31 cellular contexts compared by ENCODE assay signal in genomic region chr2:55357164-55357563, GRCh38.
"Had no signal": no experiment of that assay in that cellular context is flagged by ENCODE, and none has a peak within 500 bp of the region (broad histone marks: within the 10 kb centered on the region; RNA-seq: fewer than 3 reads in every experiment).

No MANE protein-coding gene starts in this region.

- H3K27me3 ChIP-seq: neural progenitor cell, ovary, spleen, thyroid gland, upper lobe of left lung, vagina had no signal

- H3K9me3 ChIP-seq: ovary, psoas muscle, spleen, thoracic aorta, thyroid gland, tibial nerve, upper lobe of left lung, vagina had no signal

- H3K27me3 Mint-ChIP-seq: progenitor cell of endocrine pancreas; stimulated activated memory B cell treated with anti-CD40 and anti-IgM and Interleukin-4, amounts not matched to agents 10 μg/mL and 1 μg/mL and 100 μg/mL, for 72 hours; stimulated activated naive CD8-positive, alpha-beta T cell treated with anti-CD3 and anti-CD28 coated beads, Interleukin-15, amount 100 ng/mL, for 72 hours had no signal

- H3K27ac ChIP-seq: neural progenitor cell, ovary, parathyroid adenoma, psoas muscle, skin epidermis, spleen, thoracic aorta, thyroid gland, tibial nerve, upper lobe of left lung, vagina had no signal

- H3K4me1 Mint-ChIP-seq: naive thymus-derived CD4-positive, alpha-beta T cell; natural killer cell; nephron; neural progenitor cell; stimulated activated naive CD8-positive, alpha-beta T cell treated with anti-CD3 and anti-CD28 coated beads, Interleukin-15, amount 100 ng/mL, for 72 hours had no signal

- FAIRE-seq: urothelium cell line had no signal

- H3K4me2 ChIP-seq: neural progenitor cell, smooth muscle cell had no signal

- H3K27ac Mint-ChIP-seq: naive thymus-derived CD4-positive, alpha-beta T cell; natural killer cell; nephron; neural progenitor cell; progenitor cell of endocrine pancreas; stimulated activated memory B cell treated with anti-CD40 and anti-IgM and Interleukin-4, amounts not matched to agents 10 μg/mL and 1 μg/mL and 100 μg/mL, for 72 hours; stimulated activated naive CD8-positive, alpha-beta T cell treated with anti-CD3 and anti-CD28 coated beads, Interleukin-15, amount 100 ng/mL, for 72 hours had no signal

- H3K4me1 ChIP-seq: neural progenitor cell, parathyroid adenoma, psoas muscle, spleen, thyroid gland, tibial nerve, upper lobe of left lung, vagina had no signal

- H3K36me3 ChIP-seq: ovary, thyroid gland had no signal

- H3K4me3 Mint-ChIP-seq: naive thymus-derived CD4-positive, alpha-beta T cell; natural killer cell; nephron; neural progenitor cell; stimulated activated memory B cell treated with anti-CD40 and anti-IgM and Interleukin-4, amounts not matched to agents 10 μg/mL and 1 μg/mL and 100 μg/mL, for 72 hours; stimulated activated naive CD8-positive, alpha-beta T cell treated with anti-CD3 and anti-CD28 coated beads, Interleukin-15, amount 100 ng/mL, for 72 hours had no signal

- H3K36me3 Mint-ChIP-seq: natural killer cell had no signal

- H2AFZ ChIP-seq: neural progenitor cell, parathyroid adenoma had no signal

- H3K9me3 Mint-ChIP-seq: naive thymus-derived CD4-positive, alpha-beta T cell; natural killer cell; nephron; neural progenitor cell; stimulated activated memory B cell treated with anti-CD40 and anti-IgM and Interleukin-4, amounts not matched to agents 10 μg/mL and 1 μg/mL and 100 μg/mL, for 72 hours; stimulated activated naive CD8-positive, alpha-beta T cell treated with anti-CD3 and anti-CD28 coated beads, Interleukin-15, amount 100 ng/mL, for 72 hours had no signal

- H3K79me2 ChIP-seq: parathyroid adenoma had no signal

- H3K4me3 ChIP-seq: neural progenitor cell, ovary, psoas muscle, skin epidermis, smooth muscle cell, spleen, thoracic aorta, thyroid gland, tibial nerve, upper lobe of left lung, vagina had no signal

- ATAC-seq: naive thymus-derived CD4-positive, alpha-beta T cell; natural killer cell; psoas muscle; right cardiac atrium; sciatic nerve; stimulated activated memory B cell treated with anti-CD40 and anti-IgM and Interleukin-4, amounts not matched to agents 10 μg/mL and 1 μg/mL and 100 μg/mL, for 72 hours; stimulated activated naive CD8-positive, alpha-beta T cell treated with anti-CD3 and anti-CD28 coated beads, Interleukin-15, amount 100 ng/mL, for 72 hours; stimulated activated naive CD8-positive, alpha-beta T cell treated with anti-CD3 and anti-CD28 coated beads, Interleukin-15, Interleukin-2, amounts not matched to agents 100 U/mL and 50 U/mL, for 24 hours had no signal

- DNase-seq: naive thymus-derived CD4-positive, alpha-beta T cell; natural killer cell; occipital lobe; ovary; posterior cingulate gyrus; psoas muscle; right cardiac atrium; spleen; stimulated activated CD4-positive, alpha-beta T cell treated with anti-CD3 and anti-CD28 coated beads, Interleukin-12 subunit alpha, Interleukin-12 subunit beta, amount 100 ng/mL, for 4 hours; stimulated activated CD4-positive, alpha-beta T cell treated with anti-CD3 and anti-CD28 coated beads, Interleukin-1b, Interleukin-23, amount 100 ng/mL, for 48 hours; stimulated activated CD4-positive, alpha-beta T cell treated with anti-CD3 and anti-CD28 coated beads, Interleukin-4, amount 100 ng/mL, for 1 hour; stimulated activated CD4-positive, alpha-beta T cell treated with anti-CD3 and anti-CD28 coated beads, Interleukin-4, amount 100 ng/mL, for 4 hours; stimulated activated CD8-positive, alpha-beta memory T cell treated with anti-CD3 and anti-CD28 coated beads, Interleukin-4, amount 100 ng/mL, for 48 hours; stimulated activated naive CD4-positive, alpha-beta T cell; stimulated activated naive CD8-positive, alpha-beta T cell treated with anti-CD3 and anti-CD28 coated beads, Interleukin-15, amount 100 ng/mL, for 72 hours; stimulated activated naive CD8-positive, alpha-beta T cell treated with anti-CD3 and anti-CD28 coated beads, Interleukin-15, Interleukin-2, amounts not matched to agents 100 U/mL and 50 U/mL, for 24 hours; thyroid gland; trophoblast cell; upper lobe of left lung had no signal

- H3K9ac ChIP-seq: neural progenitor cell, parathyroid adenoma had no signal
